Comparison of ENCODE assay signal across 12 cellular contexts in the genomic region with DNA sequence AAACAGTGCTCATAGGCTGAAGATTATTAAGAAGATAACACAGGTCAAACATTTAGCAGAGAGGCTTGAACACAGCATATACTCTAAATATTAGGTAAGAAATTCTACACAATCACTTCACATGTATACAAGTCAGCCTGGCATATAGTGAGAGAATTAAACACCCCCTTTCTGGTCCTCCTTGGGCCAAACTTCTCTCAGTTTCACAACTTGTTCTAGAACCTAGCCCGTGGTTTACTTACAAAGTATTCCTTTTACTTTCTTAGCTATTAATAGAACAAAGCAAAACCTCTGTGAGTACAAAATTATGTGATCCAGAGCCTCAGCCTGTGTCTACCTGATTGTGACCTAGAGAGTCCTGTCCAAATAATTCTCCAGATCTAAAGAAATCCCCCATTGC.
DNase-seq lines count a peak whose midpoint lies in the region; ATAC-seq and TF ChIP-seq lines count a peak whose summit lies in the region.
"Had no signal": no experiment of that assay in that cellular context is flagged by ENCODE, and none has a peak within 500 bp of the region (broad histone marks: within the 10 kb centered on the region; RNA-seq: fewer than 3 reads in every experiment).

No MANE protein-coding gene starts in this region.

- no peak overlapping the region for H3K9ac ChIP-seq in muscle layer of colon (ENCODE audit: low read length)

- intact Hi-C loops in stomach (cut with DNase I; ENCODE audit: low total_unique reads) (no loop called here), head of caudate nucleus (cut with DNase I) (no loop called here)

- H3K9me3 ChIP-seq in muscle layer of colon (ENCODE audit: low read length) (no peaks in the 10 kb centered on the region), stomach (no peaks in the 10 kb centered on the region)
- H3K9me3 ChIP-seq: Peyer's patch, tibial nerve had no signal

- no peaks in the 10 kb centered on the region for H3K36me3 ChIP-seq in muscle layer of colon (ENCODE audit: insufficient read depth, low read length)
- no peaks in the 10 kb centered on the region for H3K36me3 ChIP-seq in stomach
- H3K36me3 ChIP-seq: Peyer's patch, tibial nerve had no signal

- 31 to 54% (median 44%) methylated on average over 1 of the region's 1 CpG for WGBS in stomach, 5 donors

- DNase-seq in stomach (no peak), head of caudate nucleus (no peak), SHP77 (lab: John Stamatoyannopoulos, UW) (no peak), NOMO-1 treated with DMSO at 0.1 percent for 48 hours (lab: John Stamatoyannopoulos, UW; ENCODE audit: unreplicated experiment) (no peak)
- DNase-seq: activated B cell treated with CpG ODN at 0.5 μM for 24 hours, NCI-H187 treated with DMSO at 0.1 percent for 48 hours, Peyer's patch had no signal

- H3K27ac ChIP-seq in muscle layer of colon (ENCODE audit: low read depth, low read length) (peak overlapping the region; percentile 4), stomach (peak overlapping the region in 2 of 5 donors; percentile 23 to 78)

- no peak for TF ChIP-seq EP300 in stomach (IDR thresholded peaks at IDR 0.05)

- no peak for TF ChIP-seq POLR2A in stomach (IDR thresholded peaks at IDR 0.05)

- H3K4me3 ChIP-seq in muscle layer of colon (ENCODE audit: low read depth in 1 of 2, low read length in 2 of 2) (no peak overlapping the region), stomach (no peak overlapping the region)
- H3K4me3 ChIP-seq: Peyer's patch, tibial nerve had no signal

- H3K4me1 ChIP-seq in muscle layer of colon (ENCODE audit: insufficient read depth, low read length) = peaks cover 39% of the 10 kb centered on the region
- H3K4me1 ChIP-seq in stomach = peaks cover 0 to 38% (median 27%) of the 10 kb centered on the region in 4 donors

- peak; percentile 47 for ATAC-seq in GM18519 (IDR thresholded peaks at IDR 0.05; ENCODE audit: low FRiP score, unreplicated experiment)
- peak; percentile 70 for ATAC-seq in GM21528 (IDR thresholded peaks at IDR 0.05; ENCODE audit: low FRiP score, unreplicated experiment)
- ATAC-seq in HG03175 (IDR thresholded peaks at IDR 0.05; ENCODE audit: unreplicated experiment) = peak; percentile 70

- H3K27me3 ChIP-seq in muscle layer of colon (ENCODE audit: control insufficient read depth in 1 of 2, insufficient read depth in 2 of 2, low read length in 2 of 2) (no peaks in the 10 kb centered on the region), stomach (no peaks in the 10 kb centered on the region)
- H3K27me3 ChIP-seq: Peyer's patch, tibial nerve had no signal

- TF ChIP-seq CTCF in stomach (IDR thresholded peaks at IDR 0.05) = no peak
